ENCODE assay signal across 24 cellular contexts in genomic region chr12:131230340-131231099, GRCh38.
DNase-seq lines count a peak whose midpoint lies in the region; ATAC-seq and TF ChIP-seq lines count a peak whose summit lies in the region.
"Had no signal": no experiment of that assay in that cellular context is flagged by ENCODE, and none has a peak within 500 bp of the region (broad histone marks: within the 10 kb centered on the region; RNA-seq: fewer than 3 reads in every experiment).

No MANE protein-coding gene starts in this region.

- no peak for ATAC-seq in GM18907 (IDR thresholded peaks at IDR 0.05; ENCODE audit: unreplicated experiment)
- ATAC-seq: activated naive CD4-positive, alpha-beta T cell treated with anti-CD3 and anti-CD28 coated beads, Interleukin-2, amount 50 U/mL, for 72 hours; T-cell had no signal

- no peak overlapping the region for H3T11ph ChIP-seq in H9 (ENCODE audit: low read length)

- no peaks in the 10 kb centered on the region; the same call in 1 of the 2 replicates for H3K9me3 ChIP-seq in BE2C
- no peaks in the 10 kb centered on the region for H3K9me3 ChIP-seq in H9 (ENCODE audit: control insufficient read depth, low read depth, low read length)
- no peaks in the 10 kb centered on the region for H3K9me3 ChIP-seq in parathyroid adenoma (ENCODE audit: control insufficient read depth, low read length)
- peaks cover 2% of the 10 kb centered on the region for H3K9me3 ChIP-seq in mammary epithelial cell (replicated peaks; ENCODE audit: insufficient read depth, low read length)
- H3K9me3 ChIP-seq: ascending aorta had no signal

- H3K23ac ChIP-seq in H9 (ENCODE audit: insufficient read length, low read depth, low read length): no peak overlapping the region

- H3K36me3 Mint-ChIP-seq in H9 (ENCODE audit: insufficient read depth in 1 of 3, low read depth in 3 of 3) (peaks cover 4 to 9% (median 7%) of the 10 kb centered on the region in 3 experiments; a peak in 6 of 7 replicates), endothelial cell (ENCODE audit: low read depth, unreplicated experiment) (peaks cover 8% of the 10 kb centered on the region)
- H3K36me3 Mint-ChIP-seq: T-cell had no signal

- H3K27ac Mint-ChIP-seq in H9 (peak overlapping the region in 1 of 3 experiments; percentile 98; a peak in 2 of 7 replicates), endothelial cell (ENCODE audit: unreplicated experiment) (peak overlapping the region; percentile 89)
- H3K27ac Mint-ChIP-seq: activated naive CD4-positive, alpha-beta T cell treated with anti-CD3 and anti-CD28 coated beads, Interleukin-2, amount 50 U/mL, for 72 hours; T-cell had no signal

- CTCF ChIA-PET in mammary epithelial cell (lab: Charles Lee; ENCODE audit: low non-redundant PET): no interaction called here

- intact Hi-C loops in mammary epithelial cell (cut with micrococcal nuclease): no loop called here

- H3K27ac ChIP-seq in H9 (ENCODE audit: insufficient read length, low read depth, low read length) (no peak overlapping the region), parathyroid adenoma (no peak overlapping the region), mammary epithelial cell (ENCODE audit: insufficient read depth, low read depth, low read length) (no peak overlapping the region)
- H3K27ac ChIP-seq: ascending aorta, C4-2B, KMS-11, lower lobe of right lung, tibial artery had no signal

- H3K27me3 ChIP-seq in BE2C: no peaks in the 10 kb centered on the region
- H3K27me3 ChIP-seq in H9 (ENCODE audit: insufficient read depth, low read length): no peaks in the 10 kb centered on the region
- no peaks in the 10 kb centered on the region for H3K27me3 ChIP-seq in parathyroid adenoma (ENCODE audit: control insufficient read depth, insufficient read depth, low read length)
- H3K27me3 ChIP-seq in mammary epithelial cell (ENCODE audit: insufficient read depth, low read length): no peaks in the 10 kb centered on the region
- H3K27me3 ChIP-seq: ascending aorta had no signal

- no peak overlapping the region for H4K8ac ChIP-seq in H9 (replicated peaks; ENCODE audit: insufficient read length, low read depth, low read length)

- H2BK5ac ChIP-seq in H9 (ENCODE audit: insufficient read length, low read length): no peak overlapping the region

- no peak overlapping the region for H3K4ac ChIP-seq in H9 (ENCODE audit: low read depth, low read length)

- H3K36me3 ChIP-seq in BE2C: no peaks in the 10 kb centered on the region
- no peaks in the 10 kb centered on the region for H3K36me3 ChIP-seq in parathyroid adenoma (ENCODE audit: control insufficient read depth, insufficient read depth, low read length)
- H3K36me3 ChIP-seq in mammary epithelial cell (ENCODE audit: insufficient read depth, low read length): no peaks in the 10 kb centered on the region
- H3K36me3 ChIP-seq: ascending aorta, lower lobe of right lung, tibial artery had no signal

- peaks cover 21% of the 10 kb centered on the region for H3K4me1 ChIP-seq in BE2C
- peaks cover 3% of the 10 kb centered on the region for H3K4me1 ChIP-seq in H9 (ENCODE audit: insufficient read depth, low read length)
- H3K4me1 ChIP-seq in parathyroid adenoma: peaks cover 4% of the 10 kb centered on the region
- no peaks in the 10 kb centered on the region for H3K4me1 ChIP-seq in mammary epithelial cell (ENCODE audit: insufficient read depth, low read length)
- H3K4me1 ChIP-seq: ascending aorta, tibial artery had no signal

- no peak overlapping the region for H3K9ac ChIP-seq in H9 (ENCODE audit: extremely low read depth, insufficient read length, low read length)
- no peak overlapping the region for H3K9ac ChIP-seq in parathyroid adenoma
- H3K9ac ChIP-seq in mammary epithelial cell (ENCODE audit: insufficient read depth, low read length): no peak overlapping the region
- H3K9ac ChIP-seq: KMS-11 had no signal

- dilution Hi-C loops in mammary epithelial cell (cut with HindIII; ENCODE audit: low sequenced_read_pairs): no loop called here

- H4K91ac ChIP-seq in H9 (ENCODE audit: insufficient read length, low read depth, low read length): no peak overlapping the region

- H2AK5ac ChIP-seq in H9 (ENCODE audit: insufficient read length, low read length): no peak overlapping the region

- no peak overlapping the region for H3K14ac ChIP-seq in H9 (ENCODE audit: insufficient read depth, low read length)

- no peak for DNase-seq in BE2C
- DNase-seq in H9: no peak
- DNase-seq in endothelial cell (ENCODE audit: low spot score): no peak
- DNase-seq in mammary epithelial cell: no peak
- DNase-seq in effector CD4-positive, alpha-beta T cell: no peak
- DNase-seq in NCI-H82 (lab: John Stamatoyannopoulos, UW): no peak
- DNase-seq: ACHN; activated CD4-positive, alpha-beta T cell treated with anti-CD3 and anti-CD28 coated beads, Interleukin-2, amount 50 U/mL, for 1 hour; erythroblast; MV-4-11; NCI-H1930; NCI-H2227 treated with DMSO at 0.1 percent for 48 hours; SIG-M5; stimulated activated naive CD8-positive, alpha-beta T cell treated with anti-CD3 and anti-CD28 coated beads, Interleukin-15, amount 100 ng/mL, for 72 hours; T-cell had no signal

- BruUV-seq in mammary epithelial cell (replicated peaks; lab: Mats Ljungman, UMichigan): no TSS peak

- no peak overlapping the region for H4K5ac ChIP-seq in H9 (ENCODE audit: insufficient read length, low read depth, low read length)

- in situ Hi-C loops in mammary epithelial cell (cut with MboI; ENCODE audit: low sequenced_read_pairs in 2 of 2): no loop called here

- H2BK12ac ChIP-seq in H9 (ENCODE audit: insufficient read length, low read depth, low read length): no peak overlapping the region

- no peak overlapping the region for H3K18ac ChIP-seq in H9 (ENCODE audit: insufficient read length, low read depth, low read length)

- H2BK15ac ChIP-seq in H9 (ENCODE audit: low read depth, low read length): no peak overlapping the region

- H3K4me1 Mint-ChIP-seq in H9 (peaks cover 31 to 34% of the 10 kb centered on the region in 2 experiments), endothelial cell (ENCODE audit: unreplicated experiment) (peaks cover 40% of the 10 kb centered on the region)

- H3K56ac ChIP-seq in H9 (ENCODE audit: insufficient read length, low read depth, low read length): no peak overlapping the region

- no peak overlapping the region for H3K4me3 ChIP-seq in BE2C (ENCODE audit: low read depth, low read length)
- H3K4me3 ChIP-seq in parathyroid adenoma (ENCODE audit: low read depth, low read length): no peak overlapping the region
- H3K4me3 ChIP-seq in mammary epithelial cell (replicated peaks in 1 of 3; ENCODE audit: insufficient read depth in 1 of 3, low read depth in 2 of 3, low read length in 3 of 3): no peak overlapping the region
- H3K4me3 ChIP-seq: ascending aorta, lower lobe of right lung, tibial artery had no signal

- H2BK20ac ChIP-seq in H9 (ENCODE audit: low read depth, low read length, poor library complexity, severe bottlenecking): no peak overlapping the region

- no peaks in the 10 kb centered on the region for H4K20me1 ChIP-seq in H9 (ENCODE audit: control insufficient read depth, insufficient read depth, insufficient read length)
- no peaks in the 10 kb centered on the region for H4K20me1 ChIP-seq in mammary epithelial cell (ENCODE audit: insufficient read depth, low read length)

- H3K4me3 Mint-ChIP-seq in H9 (no peak overlapping the region), endothelial cell (ENCODE audit: unreplicated experiment) (peak overlapping the region; percentile 13)
- H3K4me3 Mint-ChIP-seq: central memory CD8-positive, alpha-beta T cell; stimulated activated naive CD8-positive, alpha-beta T cell treated with anti-CD3 and anti-CD28 coated beads, Interleukin-15, amount 100 ng/mL, for 72 hours; T-cell had no signal

- H3K27me3 Mint-ChIP-seq in H9 (ENCODE audit: low read depth) (peaks cover 4% of the 10 kb centered on the region; the same call in 1 of the 2 replicates), endothelial cell (ENCODE audit: unreplicated experiment) (peaks cover 9% of the 10 kb centered on the region)

- H3K79me1 ChIP-seq in H9 (ENCODE audit: insufficient read depth, low read depth, low read length, poor library complexity, severe bottlenecking): no peaks in the 10 kb centered on the region

- no peaks in the 10 kb centered on the region for H3K23me2 ChIP-seq in H9 (ENCODE audit: insufficient read length, low read depth, low read length, poor library complexity, severe bottlenecking)

- H3K4me2 ChIP-seq in H9 (ENCODE audit: insufficient read depth, insufficient read length, low read length) (no peak overlapping the region), parathyroid adenoma (ENCODE audit: low read length) (no peak overlapping the region), mammary epithelial cell (ENCODE audit: insufficient read depth, low read depth, low read length) (no peak overlapping the region)
- H3K4me2 ChIP-seq: KMS-11 had no signal

- 0 out of 2 replicates have a peak, but pooled peaks have one; percentile 14 for TF ChIP-seq CTCF in BE2C (IDR thresholded peaks at IDR 0.05; ENCODE audit: low read depth, low read length)
- peak; percentile 29; the same call in 1 of the 3 replicates for TF ChIP-seq CTCF in H9 (conservative IDR thresholded peaks at IDR 0.05)
- no peak for TF ChIP-seq CTCF in endothelial cell (IDR thresholded peaks at IDR 0.05; ENCODE audit: unreplicated experiment)
- no peak for TF ChIP-seq CTCF in parathyroid adenoma (IDR thresholded peaks at IDR 0.05)
- no peak for TF ChIP-seq CTCF in mammary epithelial cell (conservative IDR thresholded peaks at IDR 0.05 in 1 of 2, IDR thresholded peaks at IDR 0.05 in 1 of 2; ENCODE audit: extremely low read depth in 1 of 2, insufficient read depth in 1 of 2, low read depth in 1 of 2, low read length in 2 of 2)

- no peak overlapping the region for H2BK120ac ChIP-seq in H9 (ENCODE audit: low read depth, low read length, poor library complexity, severe bottlenecking)

- WGBS in H9 (ENCODE audit: extremely low coverage, insufficient read length, low lambda C conversion rate): no CpG with 5 or more reads among the region's 17 CpGs
- WGBS in mammary epithelial cell (ENCODE audit: low coverage, missing lambda C conversion rate): 63% methylated on average over 17 of the region's 17 CpGs

- H2AFZ ChIP-seq in H9 (ENCODE audit: low read length): no peak overlapping the region
- peak overlapping the region; percentile 66 for H2AFZ ChIP-seq in parathyroid adenoma
- H2AFZ ChIP-seq in mammary epithelial cell (ENCODE audit: low read depth, low read length): no peak overlapping the region

- peaks cover 8 to 13% of the 10 kb centered on the region in 2 experiments for H3K9me3 Mint-ChIP-seq in H9
- H3K9me3 Mint-ChIP-seq in endothelial cell (ENCODE audit: unreplicated experiment): no peaks in the 10 kb centered on the region
- H3K9me3 Mint-ChIP-seq: activated naive CD4-positive, alpha-beta T cell treated with anti-CD3 and anti-CD28 coated beads, Interleukin-2, amount 50 U/mL, for 72 hours; central memory CD8-positive, alpha-beta T cell; stimulated activated naive CD8-positive, alpha-beta T cell treated with anti-CD3 and anti-CD28 coated beads, Interleukin-15, amount 100 ng/mL, for 72 hours had no signal

- H3K79me2 ChIP-seq in H9 (ENCODE audit: insufficient read depth, low read length) (no peaks in the 10 kb centered on the region), parathyroid adenoma (no peaks in the 10 kb centered on the region), mammary epithelial cell (ENCODE audit: insufficient read depth, low read length) (no peaks in the 10 kb centered on the region)

Comparison
In these comparisons a context has a peak if more than half of its experiments do, and no peak if none do; other contexts are left out.
1. CTCF ChIP-seq: peak in BE2C (single experiment) and H9 (single experiment); none in endothelial cell (single experiment), parathyroid adenoma (single experiment) and mammary epithelial cell (0 of 2).